Comparison of ENCODE assay signal across 20 cellular contexts in genomic region chr16:81465375-81465943, GRCh38. TPM values are rescaled to one million over a fixed set of nuclear protein-coding genes. Genes with fewer than 3 reads are reported as not detected.
DNase-seq lines count a peak whose midpoint lies in the region; ATAC-seq and TF ChIP-seq lines count a peak whose summit lies in the region.
"Had no signal": no experiment of that assay in that cellular context is flagged by ENCODE, and none has a peak within 500 bp of the region (broad histone marks: within the 10 kb centered on the region; RNA-seq: fewer than 3 reads in every experiment).

No MANE protein-coding gene starts in this region.

- H4K5ac ChIP-seq in mesendoderm (ENCODE audit: low read length), result no peak overlapping the region

- TF ChIP-seq CTCF in CD14-positive monocyte (IDR thresholded peaks at IDR 0.05), result no peak
- TF ChIP-seq CTCF in endothelial cell (IDR thresholded peaks at IDR 0.05; ENCODE audit: unreplicated experiment), result no peak
- no peak for TF ChIP-seq CTCF in sigmoid colon (IDR thresholded peaks at IDR 0.05)

- ATAC-seq in T-cell (replicated peaks in 1 of 4), result no peak
- ATAC-seq: A549 had no signal

- H3K36me3 ChIP-seq in mesendoderm (ENCODE audit: control insufficient read depth, insufficient read depth, low read length), result no peaks in the 10 kb centered on the region
- no peaks in the 10 kb centered on the region for H3K36me3 ChIP-seq in sigmoid colon
- H3K36me3 ChIP-seq: Peyer's patch had no signal

- H2AK5ac ChIP-seq in mesendoderm (ENCODE audit: low read length), result no peak overlapping the region

- H3K4me2 ChIP-seq in mesendoderm (ENCODE audit: low read length), result no peak overlapping the region

- no peak overlapping the region for H3K4ac ChIP-seq in mesendoderm (ENCODE audit: low read depth, low read length)

- POLR2A ChIA-PET in T-cell (lab: Charles Lee), result interaction anchor here in 1 of 2 donors (0.6 to 0.7 kb wide), 2 partner anchors 12 to 81 kb away, joined by 3 read pairs; no protein-coding TSS in a partner anchor

- H3K36me3 Mint-ChIP-seq in CD14-positive monocyte (peaks cover 46 to 52% of the 10 kb centered on the region in 2 donors), T-cell (peaks cover 11% of the 10 kb centered on the region), endothelial cell (ENCODE audit: low read depth, unreplicated experiment) (peaks cover 7% of the 10 kb centered on the region)

- no peak overlapping the region for H3K23ac ChIP-seq in mesendoderm (ENCODE audit: low read length)

- H3K9ac ChIP-seq in mesendoderm (ENCODE audit: low read length), result no peak overlapping the region

- no peak overlapping the region for H3K18ac ChIP-seq in mesendoderm (ENCODE audit: low read length)

- TF ChIP-seq POLR2A in sigmoid colon (IDR thresholded peaks at IDR 0.05), result no peak

- H3K27me3 Mint-ChIP-seq in CD14-positive monocyte (ENCODE audit: low read depth in 3 of 3) (peaks cover 0 to 3% (median 0%) of the 10 kb centered on the region in 3 donors), T-cell (no peaks in the 10 kb centered on the region), endothelial cell (ENCODE audit: unreplicated experiment) (peaks cover 6% of the 10 kb centered on the region)
- H3K27me3 Mint-ChIP-seq: CD4-positive, CD25-positive, alpha-beta regulatory T cell had no signal

- no peak overlapping the region for H3K27ac ChIP-seq in mesendoderm (ENCODE audit: low read depth, low read length)
- H3K27ac ChIP-seq in sigmoid colon, result no peak overlapping the region

- H3K4me3 Mint-ChIP-seq in CD14-positive monocyte (peak overlapping the region in 1 of 2 donors; percentile 37), T-cell (no peak overlapping the region), endothelial cell (ENCODE audit: unreplicated experiment) (peak overlapping the region; percentile 26)
- H3K4me3 Mint-ChIP-seq: CD4-positive, CD25-positive, alpha-beta regulatory T cell had no signal

- H3K9me3 ChIP-seq in sigmoid colon, result no peaks in the 10 kb centered on the region
- H3K9me3 ChIP-seq: A549, Peyer's patch had no signal

- CTCF ChIA-PET in T-cell (lab: Charles Lee), result no interaction called here

- H3K79me1 ChIP-seq in mesendoderm (ENCODE audit: low read length), result peaks cover 59% of the 10 kb centered on the region

- H2BK15ac ChIP-seq in mesendoderm (replicated peaks; ENCODE audit: low read depth), result no peak overlapping the region

- WGBS in mesendoderm (ENCODE audit: extremely low coverage, insufficient coverage, low lambda C conversion rate), result no CpG with 5 or more reads among the region's 18 CpGs
- WGBS in sigmoid colon, 2 donors, result 89 to 92% methylated on average over 18 of the region's 18 CpGs

- H2BK5ac ChIP-seq in mesendoderm (ENCODE audit: low read length), result no peak overlapping the region

- H3K4me1 ChIP-seq in mesendoderm (ENCODE audit: control insufficient read depth, low read depth, low read length), result peaks cover 10% of the 10 kb centered on the region
- peaks cover 0 to 36% (median 10%) of the 10 kb centered on the region in 4 donors for H3K4me1 ChIP-seq in sigmoid colon

- H3K27ac Mint-ChIP-seq in CD14-positive monocyte (peak overlapping the region in 6 of 7 donors; percentile 65 to 92 (median 88)), T-cell (peak overlapping the region; percentile 59 to 72), endothelial cell (ENCODE audit: unreplicated experiment) (peak overlapping the region; percentile 87)

- H3K4me3 ChIP-seq in mesendoderm (ENCODE audit: low read length) (no peak overlapping the region), sigmoid colon (no peak overlapping the region)
- H3K4me3 ChIP-seq: A549, Peyer's patch had no signal

- H3K9me3 Mint-ChIP-seq in CD14-positive monocyte (no peaks in the 10 kb centered on the region), T-cell (no peaks in the 10 kb centered on the region), endothelial cell (ENCODE audit: unreplicated experiment) (no peaks in the 10 kb centered on the region)
- H3K9me3 Mint-ChIP-seq: CD4-positive, CD25-positive, alpha-beta regulatory T cell had no signal

- peak overlapping the region; percentile 45 for H3K56ac ChIP-seq in mesendoderm (ENCODE audit: low read length)

- peaks cover 95% of the 10 kb centered on the region for H3K4me1 Mint-ChIP-seq in CD14-positive monocyte
- peaks cover 84 to 89% (median 85%) of the 10 kb centered on the region in 3 donors for H3K4me1 Mint-ChIP-seq in T-cell
- H3K4me1 Mint-ChIP-seq in endothelial cell (ENCODE audit: unreplicated experiment), result peaks cover 53% of the 10 kb centered on the region

- intact Hi-C loops in CD14-positive monocyte (cut with micrococcal nuclease) (loop anchor here in 1 of 2 donors (5.0 kb wide), 1 partner anchor 37 kb away; no protein-coding TSS in a partner anchor), sigmoid colon (cut with DNase I) (no loop called here)

- H3K27me3 ChIP-seq in mesendoderm (ENCODE audit: insufficient read depth, low read length, poor library complexity) (no peaks in the 10 kb centered on the region), sigmoid colon (no peaks in the 10 kb centered on the region)
- H3K27me3 ChIP-seq: Peyer's patch had no signal

- no peak overlapping the region for H2BK120ac ChIP-seq in mesendoderm (ENCODE audit: low read depth, low read length)

- no peak overlapping the region for H4K8ac ChIP-seq in mesendoderm (ENCODE audit: low read depth, low read length)

- peaks cover 79% of the 10 kb centered on the region for H3K79me2 ChIP-seq in mesendoderm (ENCODE audit: control insufficient read depth, insufficient read depth, low read length)

- no peak for DNase-seq in CD14-positive monocyte (ENCODE audit: low spot score)
- no peak for DNase-seq in T-cell
- DNase-seq in endothelial cell (ENCODE audit: low spot score), result no peak
- no peak for DNase-seq in mesendoderm
- DNase-seq in kidney glomerular epithelial cell (lab: John Stamatoyannopoulos, UW), result no peak
- DNase-seq in NCI-H1092 treated with DMSO at 0.1 percent for 48 hours (lab: John Stamatoyannopoulos, UW), result no peak
- no peak for DNase-seq in stimulated activated CD4-positive, alpha-beta T cell treated with anti-CD3 and anti-CD28 coated beads, Interleukin-1b, Interleukin-23, amount 100 ng/mL, for 48 hours
- DNase-seq in sigmoid colon, result no peak
- DNase-seq: Calu3; CD4-positive, CD25-positive, alpha-beta regulatory T cell; DMS79; GDM1; KG1; NCI-H1092; NCI-H1694 treated with DMSO at 0.1 percent for 48 hours; NCI-H2171; NCI-H774; Peyer's patch; Right ventricle myocardium superior had no signal

- TF ChIP-seq EP300 in sigmoid colon (IDR thresholded peaks at IDR 0.05), result no peak

RNA-seq across cellular contexts. Expression of gene CMIP, which starts 20.9 kb away (rescaled TPM):
- under 1 TPM; 0.85 to 0.93 TPM for polyA plus RNA-seq in CD14-positive monocyte
- 10 to 100 TPM; 39.8 to 55.9 (median 42.6) TPM for total RNA-seq in T-cell
- total RNA-seq in endothelial cell (ENCODE audit: unreplicated experiment), result 98.9 TPM
- 36.2 TPM for polyA plus RNA-seq in mesendoderm (2013, experiment 1 of 2)
- polyA plus RNA-seq in mesendoderm (2013, experiment 2 of 2), result 36.4 TPM
- total RNA-seq in sigmoid colon, result 10 to 100 TPM; 11.0 to 30.3 (median 15.9) TPM
- polyA plus RNA-seq in sigmoid colon, result 10 to 100 TPM; 20.4 to 60.3 (median 40.7) TPM
